ENCODE assay signal across 8 cellular contexts in genomic region chr11:534592-535518, GRCh38. TPM values are rescaled to one million over a fixed set of nuclear protein-coding genes. Genes with fewer than 3 reads are reported as not detected.
DNase-seq lines count a peak whose midpoint lies in the region; ATAC-seq and TF ChIP-seq lines count a peak whose summit lies in the region.

No MANE protein-coding gene starts in this region.

- peak; percentile 1 for ATAC-seq in GM18517 (IDR thresholded peaks at IDR 0.05; ENCODE audit: unreplicated experiment)
- ATAC-seq in IMR-90 (ENCODE audit: low read depth), result peak; percentile 16
- ATAC-seq in activated CD8-positive, alpha-beta T cell treated with anti-CD3 and anti-CD28 coated beads, Interleukin-2, amount 10 ng/mL, durations not matched to agents 7 days and 5 days, result no peak
- no peak for ATAC-seq in HG02938 (IDR thresholded peaks at IDR 0.05; ENCODE audit: unreplicated experiment)
- no peak for ATAC-seq in GM19328 (IDR thresholded peaks at IDR 0.05; ENCODE audit: unreplicated experiment)

- H3K27ac ChIP-seq in A673 (ENCODE audit: low read depth, low read length, poor library complexity, severe bottlenecking) (peak overlapping the region; percentile 69), IMR-90 (ENCODE audit: insufficient read depth, low read length) (peak overlapping the region; percentile 38; the same call in 1 of the 2 replicates), fibroblast of lung (ENCODE audit: insufficient read depth, low read length) (peak overlapping the region; percentile 61)

- H2AK5ac ChIP-seq in IMR-90 (ENCODE audit: low read depth, low read length), result peak overlapping the region; percentile 58; the same call in 1 of the 2 replicates

- peak overlapping the region; percentile 49 for H3K27ac Mint-ChIP-seq in activated CD8-positive, alpha-beta T cell treated with anti-CD3 and anti-CD28 coated beads, Interleukin-2, amount 10 ng/mL, durations not matched to agents 7 days and 5 days

- H3K79me2 ChIP-seq in fibroblast of lung (ENCODE audit: control insufficient read depth, insufficient read depth, low read length), result peaks cover 12% of the 10 kb centered on the region

- CTCF ChIA-PET in A673 (lab: Charles Lee) (no interaction called here), IMR-90 (lab: Yijun Ruan, JAX) (no interaction called here)
- CTCF ChIA-PET in activated CD8-positive, alpha-beta T cell treated with anti-CD3 and anti-CD28 coated beads, Interleukin-2, amount 10 ng/mL, durations not matched to agents 7 days and 5 days (lab: Charles Lee), result interaction anchor here (1.9 kb wide), 1 partner anchor 16 kb away, joined by 7 read pairs; no protein-coding TSS in a partner anchor

- H3K9me3 Mint-ChIP-seq in activated CD8-positive, alpha-beta T cell treated with anti-CD3 and anti-CD28 coated beads, Interleukin-2, amount 10 ng/mL, durations not matched to agents 7 days and 5 days (ENCODE audit: insufficient read depth), result no peaks in the 10 kb centered on the region

- H4K20me1 ChIP-seq in IMR-90 (ENCODE audit: insufficient read depth, low read length) (peaks cover 16% of the 10 kb centered on the region), fibroblast of lung (ENCODE audit: control insufficient read depth, extremely low read depth, insufficient read depth, low read length) (no peaks in the 10 kb centered on the region)

- peak overlapping the region; percentile 98 for H2AK9ac ChIP-seq in IMR-90 (replicated peaks; ENCODE audit: low read depth, low read length, poor library complexity)

- 5% methylated on average over 47 of the region's 115 CpGs; no CpG with 5 or more reads in 1 of the 2 experiments for WGBS in IMR-90 (ENCODE audit: extremely low coverage in 2 of 2, insufficient read length in 1 of 2), 2 experiments

- no peaks in the 10 kb centered on the region for H3K27me3 ChIP-seq in A673 (replicated peaks; ENCODE audit: insufficient read depth, low read depth, low read length, poor library complexity)
- no peaks in the 10 kb centered on the region for H3K27me3 ChIP-seq in IMR-90 (ENCODE audit: control insufficient read depth, insufficient read depth, low read length)
- no peaks in the 10 kb centered on the region for H3K27me3 ChIP-seq in fibroblast of lung (ENCODE audit: control insufficient read depth, insufficient read depth, low read length)
- H3K27me3 ChIP-seq in neuron (ENCODE audit: insufficient read depth, low read length), result no peaks in the 10 kb centered on the region

- no peak overlapping the region; the same call in 1 of the 2 replicates for H4K91ac ChIP-seq in IMR-90 (ENCODE audit: insufficient read depth, low read depth, low read length)

- DNase-seq in A673 (ENCODE audit: low spot score) (no peak), IMR-90 (no peak), fibroblast of lung (ENCODE audit: low read depth in 2 of 2) (peak; percentile 9 to 19)
- no peak for DNase-seq in activated CD8-positive, alpha-beta T cell treated with anti-CD3 and anti-CD28 coated beads, Interleukin-2, amount 10 ng/mL, durations not matched to agents 7 days and 5 days

- H3K56ac ChIP-seq in IMR-90 (ENCODE audit: extremely low read depth, insufficient read depth, low read length), result 0 out of 2 replicates have a peak overlapping the region, but pooled peaks have one; percentile 51

- H3K27me3 Mint-ChIP-seq in activated CD8-positive, alpha-beta T cell treated with anti-CD3 and anti-CD28 coated beads, Interleukin-2, amount 10 ng/mL, durations not matched to agents 7 days and 5 days (ENCODE audit: low read depth), result no peaks in the 10 kb centered on the region

- TF ChIP-seq RAD21 in IMR-90 (IDR thresholded peaks at IDR 0.05; ENCODE audit: low read length), result no peak

- peaks cover 3% of the 10 kb centered on the region; the same call in 1 of the 2 replicates for H3K9me1 ChIP-seq in IMR-90 (ENCODE audit: insufficient read depth, low read length)

- peaks cover 26% of the 10 kb centered on the region for H3K4me1 Mint-ChIP-seq in activated CD8-positive, alpha-beta T cell treated with anti-CD3 and anti-CD28 coated beads, Interleukin-2, amount 10 ng/mL, durations not matched to agents 7 days and 5 days (ENCODE audit: low read depth)

- peak overlapping the region; percentile 22 for H3K23ac ChIP-seq in IMR-90 (ENCODE audit: low read depth, low read length)

- H3K18ac ChIP-seq in IMR-90 (ENCODE audit: low read depth, low read length), result no peak overlapping the region

- H4K5ac ChIP-seq in IMR-90 (ENCODE audit: low read depth, low read length), result no peak overlapping the region

- intact Hi-C loops in A673 (cut with micrococcal nuclease; ENCODE audit: unreplicated experiment) (no loop called here), IMR-90 (cut with micrococcal nuclease) (no loop called here)

- H3K36me3 Mint-ChIP-seq in activated CD8-positive, alpha-beta T cell treated with anti-CD3 and anti-CD28 coated beads, Interleukin-2, amount 10 ng/mL, durations not matched to agents 7 days and 5 days (ENCODE audit: low read depth), result peaks cover 2% of the 10 kb centered on the region

- H2AFZ ChIP-seq in IMR-90 (replicated peaks; ENCODE audit: low read length, poor library complexity) (peak overlapping the region; percentile 71), fibroblast of lung (ENCODE audit: low read length) (no peak overlapping the region), neuron (ENCODE audit: low read depth, low read length) (no peak overlapping the region)

- dilution Hi-C loops in IMR-90 (cut with HindIII; ENCODE audit: low sequenced_read_pairs, unreplicated experiment), result no loop called here

- H3K14ac ChIP-seq in IMR-90 (replicated peaks; ENCODE audit: low read depth, low read length), result peak overlapping the region; percentile 79; the same call in 1 of the 2 replicates

- H3K4me1 ChIP-seq in A673 (ENCODE audit: insufficient read depth, low read length, poor library complexity, severe bottlenecking) (peaks cover 17% of the 10 kb centered on the region), IMR-90 (ENCODE audit: control insufficient read depth, insufficient read depth, low read length) (peaks cover 16% of the 10 kb centered on the region), fibroblast of lung (ENCODE audit: control insufficient read depth, extremely low read depth, insufficient read depth, low read length) (no peaks in the 10 kb centered on the region), neuron (ENCODE audit: insufficient read depth, low read length) (peaks cover 18% of the 10 kb centered on the region)

- H3K4ac ChIP-seq in IMR-90 (ENCODE audit: low read depth, low read length), result peak overlapping the region; percentile 36

- H2BK20ac ChIP-seq in IMR-90 (ENCODE audit: low read depth, low read length), result no peak overlapping the region

- POLR2A ChIA-PET in A673 (lab: Charles Lee; ENCODE audit: low non-redundant PET), result no interaction called here
- POLR2A ChIA-PET in IMR-90 (lab: Charles Lee; ENCODE audit: unreplicated experiment), result no interaction called here
- POLR2A ChIA-PET in activated CD8-positive, alpha-beta T cell treated with anti-CD3 and anti-CD28 coated beads, Interleukin-2, amount 10 ng/mL, durations not matched to agents 7 days and 5 days (lab: Charles Lee), result interaction anchor here (0.6 to 1.9 kb wide), 4 partner anchors 28 to 284 kb away, joined by 3 to 6 read pairs (median 4); partner anchors contain the start of genes PTDSS2 and RNH1

- H3K4me2 ChIP-seq in IMR-90 (ENCODE audit: low read depth, low read length), result peak overlapping the region; percentile 91
- peak overlapping the region; percentile 94 for H3K4me2 ChIP-seq in fibroblast of lung (ENCODE audit: extremely low read depth, insufficient read depth, low read length)

- H3K9ac ChIP-seq in IMR-90 (ENCODE audit: low read depth, low read length) (peak overlapping the region; percentile 70), fibroblast of lung (ENCODE audit: insufficient read depth, low read length) (peak overlapping the region; percentile 69)

- H4K8ac ChIP-seq in IMR-90 (ENCODE audit: low read depth in 2 of 2, low read length in 2 of 2), result peak overlapping the region in 1 of 2 experiments; percentile 63; a peak in 1 of 4 replicates

- peaks cover 14% of the 10 kb centered on the region for H3K36me3 ChIP-seq in A673 (ENCODE audit: insufficient read depth, low read length, poor library complexity, severe bottlenecking)
- peaks cover 23% of the 10 kb centered on the region; the same call in 1 of the 2 replicates for H3K36me3 ChIP-seq in IMR-90 (ENCODE audit: control insufficient read depth, insufficient read depth, low read length)
- peaks cover 15% of the 10 kb centered on the region for H3K36me3 ChIP-seq in fibroblast of lung (ENCODE audit: control insufficient read depth, insufficient read depth, low read length)
- peaks cover 30% of the 10 kb centered on the region for H3K36me3 ChIP-seq in neuron (ENCODE audit: insufficient read depth, low read length)

- H3K9me3 ChIP-seq in A673 (ENCODE audit: low read depth, low read length, poor library complexity, severe bottlenecking), result no peaks in the 10 kb centered on the region
- H3K9me3 ChIP-seq in IMR-90 (ENCODE audit: control insufficient read depth, insufficient read depth, low read length), result no peaks in the 10 kb centered on the region
- H3K9me3 ChIP-seq in fibroblast of lung (ENCODE audit: control insufficient read depth, insufficient read depth, low read depth, low read length), result no peaks in the 10 kb centered on the region
- H3K9me3 ChIP-seq in neuron (ENCODE audit: low read length), result no peaks in the 10 kb centered on the region

- in situ Hi-C loops in IMR-90 (cut with MboI; ENCODE audit: low sequenced_read_pairs), result no loop called here

- peaks cover 3 to 26% of the 10 kb centered on the region in 2 experiments; a peak in 3 of 4 replicates for H3K79me1 ChIP-seq in IMR-90 (ENCODE audit: low read depth in 1 of 2, low read length in 2 of 2)

- H3K4me3 ChIP-seq in A673 (ENCODE audit: low read depth, low read length, poor library complexity, severe bottlenecking) (peak overlapping the region; percentile 71), IMR-90 (ENCODE audit: insufficient read depth, low read depth, low read length) (peak overlapping the region; percentile 95), fibroblast of lung (replicated peaks in 1 of 4; ENCODE audit: control extremely low read depth in 1 of 4, insufficient read depth in 1 of 4, low read depth in 3 of 4, low read length in 4 of 4) (peak overlapping the region; percentile 63 to 89 (median 82)), neuron (ENCODE audit: low read length) (peak overlapping the region; percentile 91)

- H3K4me3 Mint-ChIP-seq in activated CD8-positive, alpha-beta T cell treated with anti-CD3 and anti-CD28 coated beads, Interleukin-2, amount 10 ng/mL, durations not matched to agents 7 days and 5 days, result peak overlapping the region; percentile 71

- TF ChIP-seq POLR2A in IMR-90 (IDR thresholded peaks at IDR 0.05; ENCODE audit: low read depth, low read length), result no peak

- H2BK5ac ChIP-seq in IMR-90 (ENCODE audit: low read depth, low read length, poor library complexity, severe bottlenecking), result peak overlapping the region; percentile 35

- no peak overlapping the region for H2BK120ac ChIP-seq in IMR-90 (ENCODE audit: low read depth, low read length)

- no peak overlapping the region for H2BK15ac ChIP-seq in IMR-90 (ENCODE audit: low read depth, low read length)

- TF ChIP-seq CTCF in A673 (conservative IDR thresholded peaks at IDR 0.05; ENCODE audit: low read depth, low read length) (no peak), IMR-90 (conservative IDR thresholded peaks at IDR 0.05; ENCODE audit: low read depth, low read length) (0 out of 2 replicates have a peak, but pooled peaks have one; percentile 8), fibroblast of lung (conservative IDR thresholded peaks at IDR 0.05 in 1 of 2, IDR thresholded peaks at IDR 0.05 in 1 of 2; ENCODE audit: low read depth in 1 of 2, low read length in 2 of 2) (no peak)

- BruUV-seq in A673 (replicated peaks; lab: Mats Ljungman, UMichigan) (no TSS peak), IMR-90 (replicated peaks; lab: Mats Ljungman, UMichigan) (no TSS peak)

RNA-seq across cellular contexts. Expression of gene HRAS, which starts 0.5 kb away (rescaled TPM):
- total RNA-seq in A673 (2021) (82.8 and 90.2 TPM in 2 replicates), IMR-90 (2012; rRNA removed) (99.4 and 108 TPM in 2 replicates), fibroblast of lung (46.7 and 58.5 TPM in 2 replicates)
- polyA plus RNA-seq in IMR-90 (2012; rRNA removed) (123 and 154 TPM in 2 replicates), fibroblast of lung (51.7 and 69.3 TPM in 2 replicates)
- 122 and 126 TPM in 2 replicates for polyA plus RNA-seq in IMR-90 (2012; cell fraction: cytosol; rRNA removed)
- 101 and 217 TPM in 2 replicates for polyA plus RNA-seq in IMR-90 (2012; cell fraction: nucleus; rRNA removed; ENCODE audit: low replicate concordance)
- total RNA-seq in activated CD8-positive, alpha-beta T cell treated with anti-CD3 and anti-CD28 coated beads, Interleukin-2, amount 10 ng/mL, durations not matched to agents 7 days and 5 days, result 10 to 100 TPM; 58.7 to 68.9 TPM
- polyA plus RNA-seq in fibroblast of lung (2012), result 88.2 and 141 TPM in 2 replicates
- polyA minus RNA-seq in fibroblast of lung (ENCODE audit: low replicate concordance), result 120 and 182 TPM in 2 replicates

RNA-seq across cellular contexts. Expression of gene LRRC56, which starts 2.5 kb away (rescaled TPM):
- 2.1 and 2.5 TPM in 2 replicates for total RNA-seq in A673 (2021)
- 0.28 and 0.36 TPM in 2 replicates for total RNA-seq in IMR-90 (2012; rRNA removed)
- polyA plus RNA-seq in IMR-90 (2012; rRNA removed), result 1.3 and 1.7 TPM in 2 replicates
- polyA plus RNA-seq in IMR-90 (2012; cell fraction: cytosol; rRNA removed), result 0.73 and 1.4 TPM in 2 replicates
- 5.4 and 11.7 TPM in 2 replicates for polyA plus RNA-seq in IMR-90 (2012; cell fraction: nucleus; rRNA removed; ENCODE audit: low replicate concordance)
- 1 to 10 TPM; 1.9 to 2.2 TPM for total RNA-seq in activated CD8-positive, alpha-beta T cell treated with anti-CD3 and anti-CD28 coated beads, Interleukin-2, amount 10 ng/mL, durations not matched to agents 7 days and 5 days
- total RNA-seq in fibroblast of lung, result 0.77 and 1.3 TPM in 2 replicates
- 0.26 and 0.28 TPM in 2 replicates for polyA plus RNA-seq in fibroblast of lung
- polyA plus RNA-seq in fibroblast of lung (2012), result 0.80 and 0.87 TPM in 2 replicates
- 0.19 and 0.98 TPM in 2 replicates for polyA minus RNA-seq in fibroblast of lung (ENCODE audit: low replicate concordance)

RNA-seq across cellular contexts. Expression of gene LMNTD2, which starts 25.7 kb away (rescaled TPM):
- total RNA-seq in A673 (2021) (1.1 and 1.7 TPM in 2 replicates), IMR-90 (2012; rRNA removed) (0.18 and 0.28 TPM in 2 replicates), fibroblast of lung (0.17 and 0.26 TPM in 2 replicates)
- polyA plus RNA-seq in IMR-90 (2012; rRNA removed) (1.3 and 2.5 TPM in 2 replicates), fibroblast of lung (0.05 and 0.08 TPM in 2 replicates)
- polyA plus RNA-seq in IMR-90 (2012; cell fraction: cytosol; rRNA removed), result 1.1 and 1.7 TPM in 2 replicates
- 22.0 and 37.2 TPM in 2 replicates for polyA plus RNA-seq in IMR-90 (2012; cell fraction: nucleus; rRNA removed; ENCODE audit: low replicate concordance)
- total RNA-seq in activated CD8-positive, alpha-beta T cell treated with anti-CD3 and anti-CD28 coated beads, Interleukin-2, amount 10 ng/mL, durations not matched to agents 7 days and 5 days, result under 1 TPM; 0.34 to 0.81 TPM
- 0.12 and 0.45 TPM in 2 replicates for polyA plus RNA-seq in fibroblast of lung (2012)
- not detected in 2 replicates for polyA minus RNA-seq in fibroblast of lung (ENCODE audit: low replicate concordance)

RNA-seq across cellular contexts. Expression of gene RASSF7, which starts 25.9 kb away (rescaled TPM):
- total RNA-seq in A673 (2021) (4.6 and 6.2 TPM in 2 replicates), IMR-90 (2012; rRNA removed) (6.8 and 6.9 TPM in 2 replicates), fibroblast of lung (1.5 and 2.8 TPM in 2 replicates)
- polyA plus RNA-seq in IMR-90 (2012; rRNA removed) (18.5 and 24.2 TPM in 2 replicates), fibroblast of lung (1.4 and 1.6 TPM in 2 replicates)
- polyA plus RNA-seq in IMR-90 (2012; cell fraction: cytosol; rRNA removed), result 22.9 and 28.1 TPM in 2 replicates
- polyA plus RNA-seq in IMR-90 (2012; cell fraction: nucleus; rRNA removed; ENCODE audit: low replicate concordance), result 66.1 and 134 TPM in 2 replicates
- 10 to 100 TPM; 32.2 to 36.1 TPM for total RNA-seq in activated CD8-positive, alpha-beta T cell treated with anti-CD3 and anti-CD28 coated beads, Interleukin-2, amount 10 ng/mL, durations not matched to agents 7 days and 5 days
- 2.4 and 3.6 TPM in 2 replicates for polyA plus RNA-seq in fibroblast of lung (2012)
- 0.47 TPM in 1 of 2 replicates, not detected in the other for polyA minus RNA-seq in fibroblast of lung (ENCODE audit: low replicate concordance)

RNA-seq across cellular contexts. Expression of gene RNH1, which starts 27.8 kb away (rescaled TPM):
- 94.6 and 95.4 TPM in 2 replicates for total RNA-seq in A673 (2021)
- total RNA-seq in IMR-90 (2012; rRNA removed), result 138 and 143 TPM in 2 replicates
- 238 and 247 TPM in 2 replicates for polyA plus RNA-seq in IMR-90 (2012; rRNA removed)
- 157 and 265 TPM in 2 replicates for polyA plus RNA-seq in IMR-90 (2012; cell fraction: cytosol; rRNA removed)
- 135 and 414 TPM in 2 replicates for polyA plus RNA-seq in IMR-90 (2012; cell fraction: nucleus; rRNA removed; ENCODE audit: low replicate concordance)
- 100 to 1,000 TPM; 104 to 105 TPM for total RNA-seq in activated CD8-positive, alpha-beta T cell treated with anti-CD3 and anti-CD28 coated beads, Interleukin-2, amount 10 ng/mL, durations not matched to agents 7 days and 5 days
- 502 and 561 TPM in 2 replicates for total RNA-seq in fibroblast of lung
- 102 and 140 TPM in 2 replicates for polyA plus RNA-seq in fibroblast of lung
- polyA plus RNA-seq in fibroblast of lung (2012), result 252 and 382 TPM in 2 replicates
- 231 and 305 TPM in 2 replicates for polyA minus RNA-seq in fibroblast of lung (ENCODE audit: low replicate concordance)

Comparison
In these comparisons a context has a peak if more than half of its experiments do, and no peak if none do; other contexts are left out.
1. DNase-seq: peak in fibroblast of lung (2 of 2); none in A673 (single experiment), IMR-90 (single experiment) and activated CD8-positive, alpha-beta T cell treated with anti-CD3 and anti-CD28 coated beads, Interleukin-2, amount 10 ng/mL, durations not matched to agents 7 days and 5 days (single experiment).
2. ATAC-seq: peak in GM18517 (single experiment) and IMR-90 (single experiment); none in activated CD8-positive, alpha-beta T cell treated with anti-CD3 and anti-CD28 coated beads, Interleukin-2, amount 10 ng/mL, durations not matched to agents 7 days and 5 days (single experiment), HG02938 (single experiment) and GM19328 (single experiment).
3. Peak in every context shown above with its lines, with median percentiles within 50 percentile points of each other: H3K27ac ChIP-seq and H3K4me3 ChIP-seq.